1 cellular context compared by ENCODE assay signal in the genomic region with DNA sequence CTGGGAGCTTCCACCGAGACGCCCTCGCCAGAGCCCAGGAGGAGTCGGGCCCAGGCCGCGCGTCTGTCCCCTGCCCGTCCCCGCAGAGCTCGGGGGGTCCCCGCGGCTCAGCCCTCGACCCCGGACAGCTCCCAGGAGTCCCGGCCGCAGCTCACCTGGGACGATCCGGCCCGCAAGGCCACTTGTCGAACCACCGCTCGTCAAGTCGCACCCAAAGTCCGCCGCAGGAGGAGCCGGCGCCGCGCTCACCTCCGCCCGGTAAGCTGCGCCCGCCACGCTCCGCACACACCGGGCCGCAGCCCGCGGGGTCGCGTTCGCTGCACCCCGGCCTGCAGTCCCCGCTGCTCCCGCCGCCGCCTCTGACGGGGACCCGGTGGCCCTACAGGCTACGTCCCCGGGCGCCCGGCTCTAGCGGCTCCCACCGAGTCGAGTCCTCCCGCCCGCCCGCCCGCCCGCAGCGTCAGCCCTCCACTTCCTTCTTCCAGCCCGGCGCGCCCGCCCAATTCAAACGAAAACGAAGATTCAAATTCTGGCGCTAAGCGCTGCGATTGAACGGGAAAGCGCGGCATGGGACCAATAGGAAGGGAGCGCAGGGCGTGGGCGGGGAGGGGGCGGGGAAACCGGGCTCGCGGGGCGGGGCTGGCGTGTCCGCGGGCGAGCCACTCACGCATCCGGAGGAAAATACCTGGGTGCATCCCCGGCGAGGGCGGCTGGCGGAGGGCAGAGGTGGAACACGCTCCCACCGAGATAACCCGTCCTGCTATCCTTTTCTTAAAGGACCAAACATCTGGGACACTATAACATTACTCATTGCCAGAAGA.
TF ChIP-seq lines count a peak whose summit lies in the region.

A gene with protein sequence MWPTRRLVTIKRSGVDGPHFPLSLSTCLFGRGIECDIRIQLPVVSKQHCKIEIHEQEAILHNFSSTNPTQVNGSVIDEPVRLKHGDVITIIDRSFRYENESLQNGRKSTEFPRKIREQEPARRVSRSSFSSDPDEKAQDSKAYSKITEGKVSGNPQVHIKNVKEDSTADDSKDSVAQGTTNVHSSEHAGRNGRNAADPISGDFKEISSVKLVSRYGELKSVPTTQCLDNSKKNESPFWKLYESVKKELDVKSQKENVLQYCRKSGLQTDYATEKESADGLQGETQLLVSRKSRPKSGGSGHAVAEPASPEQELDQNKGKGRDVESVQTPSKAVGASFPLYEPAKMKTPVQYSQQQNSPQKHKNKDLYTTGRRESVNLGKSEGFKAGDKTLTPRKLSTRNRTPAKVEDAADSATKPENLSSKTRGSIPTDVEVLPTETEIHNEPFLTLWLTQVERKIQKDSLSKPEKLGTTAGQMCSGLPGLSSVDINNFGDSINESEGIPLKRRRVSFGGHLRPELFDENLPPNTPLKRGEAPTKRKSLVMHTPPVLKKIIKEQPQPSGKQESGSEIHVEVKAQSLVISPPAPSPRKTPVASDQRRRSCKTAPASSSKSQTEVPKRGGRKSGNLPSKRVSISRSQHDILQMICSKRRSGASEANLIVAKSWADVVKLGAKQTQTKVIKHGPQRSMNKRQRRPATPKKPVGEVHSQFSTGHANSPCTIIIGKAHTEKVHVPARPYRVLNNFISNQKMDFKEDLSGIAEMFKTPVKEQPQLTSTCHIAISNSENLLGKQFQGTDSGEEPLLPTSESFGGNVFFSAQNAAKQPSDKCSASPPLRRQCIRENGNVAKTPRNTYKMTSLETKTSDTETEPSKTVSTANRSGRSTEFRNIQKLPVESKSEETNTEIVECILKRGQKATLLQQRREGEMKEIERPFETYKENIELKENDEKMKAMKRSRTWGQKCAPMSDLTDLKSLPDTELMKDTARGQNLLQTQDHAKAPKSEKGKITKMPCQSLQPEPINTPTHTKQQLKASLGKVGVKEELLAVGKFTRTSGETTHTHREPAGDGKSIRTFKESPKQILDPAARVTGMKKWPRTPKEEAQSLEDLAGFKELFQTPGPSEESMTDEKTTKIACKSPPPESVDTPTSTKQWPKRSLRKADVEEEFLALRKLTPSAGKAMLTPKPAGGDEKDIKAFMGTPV (N-terminal part only) (minus strand): TSS at position 480 of the 821 bp plus-strand sequence. CDS start 756 bp downstream, outside the sequence.

TF ChIP-seq in HEK293, 187 proteins besides CTCF, POLR2A, EP300 and RAD21 (continued from another document and continues in another):
- TF ChIP-seq, protein P1, sequence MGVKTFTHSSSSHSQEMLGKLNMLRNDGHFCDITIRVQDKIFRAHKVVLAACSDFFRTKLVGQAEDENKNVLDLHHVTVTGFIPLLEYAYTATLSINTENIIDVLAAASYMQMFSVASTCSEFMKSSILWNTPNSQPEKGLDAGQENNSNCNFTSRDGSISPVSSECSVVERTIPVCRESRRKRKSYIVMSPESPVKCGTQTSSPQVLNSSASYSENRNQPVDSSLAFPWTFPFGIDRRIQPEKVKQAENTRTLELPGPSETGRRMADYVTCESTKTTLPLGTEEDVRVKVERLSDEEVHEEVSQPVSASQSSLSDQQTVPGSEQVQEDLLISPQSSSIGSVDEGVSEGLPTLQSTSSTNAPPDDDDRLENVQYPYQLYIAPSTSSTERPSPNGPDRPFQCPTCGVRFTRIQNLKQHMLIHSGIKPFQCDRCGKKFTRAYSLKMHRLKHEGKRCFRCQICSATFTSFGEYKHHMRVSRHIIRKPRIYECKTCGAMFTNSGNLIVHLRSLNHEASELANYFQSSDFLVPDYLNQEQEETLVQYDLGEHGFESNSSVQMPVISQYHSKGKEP (tag by site-specific recombination; IDR thresholded peaks at IDR 0.05): no peak
- TF ChIP-seq ZNF555 (tag by site-specific recombination; conservative IDR thresholded peaks at IDR 0.05) (no peak), ZNF174 (tag by site-specific recombination; IDR thresholded peaks at IDR 0.05) (no peak), ZNF501 (tag by site-specific recombination; IDR thresholded peaks at IDR 0.05) (no peak), REPIN1 (tag by site-specific recombination; IDR thresholded peaks at IDR 0.05; ENCODE audit: low read depth) (no peak), IKZF3 (tag by site-specific recombination; IDR thresholded peaks at IDR 0.05) (no peak), HOXD13 (CRISPR knock-in tag; IDR thresholded peaks at IDR 0.05; ENCODE audit: borderline replicate concordance) (no peak), TCF7L2 (IDR thresholded peaks at IDR 0.05; ENCODE audit: borderline replicate concordance, low read depth, low read length) (no peak), ZNF114 (tag by site-specific recombination; IDR thresholded peaks at IDR 0.05) (no peak), ZBTB8A (tag by site-specific recombination; IDR thresholded peaks at IDR 0.05) (peak; percentile 100), ZNF837 (tag by site-specific recombination; IDR thresholded peaks at IDR 0.05) (no peak), ZNF366 (tag by site-specific recombination; conservative IDR thresholded peaks at IDR 0.05) (no peak; the same call in 1 of the 2 replicates), KLF9 (tag by site-specific recombination; IDR thresholded peaks at IDR 0.05; ENCODE audit: low read depth) (peak; percentile 71), SETDB1 (IDR thresholded peaks at IDR 0.05; ENCODE audit: insufficient read length, low read length) (no peak), ZNF549 (tag by site-specific recombination; IDR thresholded peaks at IDR 0.05) (no peak), ZFP41 (tag by site-specific recombination; IDR thresholded peaks at IDR 0.05; ENCODE audit: borderline replicate concordance) (no peak), ZFP69B (tag by site-specific recombination; IDR thresholded peaks at IDR 0.05) (no peak), ZNF433 (tag by site-specific recombination; IDR thresholded peaks at IDR 0.05; ENCODE audit: low read depth) (no peak), ZNF624 (tag by site-specific recombination; IDR thresholded peaks at IDR 0.05) (no peak), ZNF621 (tag by site-specific recombination; IDR thresholded peaks at IDR 0.05) (no peak)
- TF ChIP-seq, protein P2, sequence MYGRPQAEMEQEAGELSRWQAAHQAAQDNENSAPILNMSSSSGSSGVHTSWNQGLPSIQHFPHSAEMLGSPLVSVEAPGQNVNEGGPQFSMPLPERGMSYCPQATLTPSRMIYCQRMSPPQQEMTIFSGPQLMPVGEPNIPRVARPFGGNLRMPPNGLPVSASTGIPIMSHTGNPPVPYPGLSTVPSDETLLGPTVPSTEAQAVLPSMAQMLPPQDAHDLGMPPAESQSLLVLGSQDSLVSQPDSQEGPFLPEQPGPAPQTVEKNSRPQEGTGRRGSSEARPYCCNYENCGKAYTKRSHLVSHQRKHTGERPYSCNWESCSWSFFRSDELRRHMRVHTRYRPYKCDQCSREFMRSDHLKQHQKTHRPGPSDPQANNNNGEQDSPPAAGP (tag by site-specific recombination; IDR thresholded peaks at IDR 0.05): 0 out of 2 replicates have a peak, but pooled peaks have one; percentile 20
- TF ChIP-seq, protein P3, sequence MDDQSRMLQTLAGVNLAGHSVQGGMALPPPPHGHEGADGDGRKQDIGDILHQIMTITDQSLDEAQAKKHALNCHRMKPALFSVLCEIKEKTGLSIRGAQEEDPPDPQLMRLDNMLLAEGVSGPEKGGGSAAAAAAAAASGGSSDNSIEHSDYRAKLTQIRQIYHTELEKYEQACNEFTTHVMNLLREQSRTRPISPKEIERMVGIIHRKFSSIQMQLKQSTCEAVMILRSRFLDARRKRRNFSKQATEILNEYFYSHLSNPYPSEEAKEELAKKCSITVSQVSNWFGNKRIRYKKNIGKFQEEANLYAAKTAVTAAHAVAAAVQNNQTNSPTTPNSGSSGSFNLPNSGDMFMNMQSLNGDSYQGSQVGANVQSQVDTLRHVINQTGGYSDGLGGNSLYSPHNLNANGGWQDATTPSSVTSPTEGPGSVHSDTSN (CRISPR knock-in tag; IDR thresholded peaks at IDR 0.05): peak; percentile 85
- TF ChIP-seq, protein P4, sequence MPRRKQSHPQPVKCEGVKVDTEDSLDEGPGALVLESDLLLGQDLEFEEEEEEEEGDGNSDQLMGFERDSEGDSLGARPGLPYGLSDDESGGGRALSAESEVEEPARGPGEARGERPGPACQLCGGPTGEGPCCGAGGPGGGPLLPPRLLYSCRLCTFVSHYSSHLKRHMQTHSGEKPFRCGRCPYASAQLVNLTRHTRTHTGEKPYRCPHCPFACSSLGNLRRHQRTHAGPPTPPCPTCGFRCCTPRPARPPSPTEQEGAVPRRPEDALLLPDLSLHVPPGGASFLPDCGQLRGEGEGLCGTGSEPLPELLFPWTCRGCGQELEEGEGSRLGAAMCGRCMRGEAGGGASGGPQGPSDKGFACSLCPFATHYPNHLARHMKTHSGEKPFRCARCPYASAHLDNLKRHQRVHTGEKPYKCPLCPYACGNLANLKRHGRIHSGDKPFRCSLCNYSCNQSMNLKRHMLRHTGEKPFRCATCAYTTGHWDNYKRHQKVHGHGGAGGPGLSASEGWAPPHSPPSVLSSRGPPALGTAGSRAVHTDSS (tag by site-specific recombination; IDR thresholded peaks at IDR 0.05): no peak
- TF ChIP-seq, protein P5, sequence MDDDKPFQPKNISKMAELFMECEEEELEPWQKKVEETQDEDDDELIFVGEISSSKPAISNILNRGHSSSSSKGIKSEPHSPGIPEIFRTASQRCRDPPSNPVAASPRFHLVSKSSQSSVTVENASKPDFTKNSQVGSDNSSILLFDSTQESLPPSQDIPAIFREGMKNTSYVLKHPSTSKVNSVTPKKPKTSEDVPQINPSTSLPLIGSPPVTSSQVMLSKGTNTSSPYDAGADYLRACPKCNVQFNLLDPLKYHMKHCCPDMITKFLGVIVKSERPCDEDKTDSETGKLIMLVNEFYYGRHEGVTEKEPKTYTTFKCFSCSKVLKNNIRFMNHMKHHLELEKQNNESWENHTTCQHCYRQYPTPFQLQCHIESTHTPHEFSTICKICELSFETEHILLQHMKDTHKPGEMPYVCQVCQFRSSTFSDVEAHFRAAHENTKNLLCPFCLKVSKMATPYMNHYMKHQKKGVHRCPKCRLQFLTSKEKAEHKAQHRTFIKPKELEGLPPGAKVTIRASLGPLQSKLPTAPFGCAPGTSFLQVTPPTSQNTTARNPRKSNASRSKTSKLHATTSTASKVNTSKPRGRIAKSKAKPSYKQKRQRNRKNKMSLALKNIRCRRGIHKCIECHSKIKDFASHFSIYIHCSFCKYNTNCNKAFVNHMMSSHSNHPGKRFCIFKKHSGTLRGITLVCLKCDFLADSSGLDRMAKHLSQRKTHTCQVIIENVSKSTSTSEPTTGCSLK (tag by site-specific recombination; IDR thresholded peaks at IDR 0.05): no peak
- TF ChIP-seq, protein P6, sequence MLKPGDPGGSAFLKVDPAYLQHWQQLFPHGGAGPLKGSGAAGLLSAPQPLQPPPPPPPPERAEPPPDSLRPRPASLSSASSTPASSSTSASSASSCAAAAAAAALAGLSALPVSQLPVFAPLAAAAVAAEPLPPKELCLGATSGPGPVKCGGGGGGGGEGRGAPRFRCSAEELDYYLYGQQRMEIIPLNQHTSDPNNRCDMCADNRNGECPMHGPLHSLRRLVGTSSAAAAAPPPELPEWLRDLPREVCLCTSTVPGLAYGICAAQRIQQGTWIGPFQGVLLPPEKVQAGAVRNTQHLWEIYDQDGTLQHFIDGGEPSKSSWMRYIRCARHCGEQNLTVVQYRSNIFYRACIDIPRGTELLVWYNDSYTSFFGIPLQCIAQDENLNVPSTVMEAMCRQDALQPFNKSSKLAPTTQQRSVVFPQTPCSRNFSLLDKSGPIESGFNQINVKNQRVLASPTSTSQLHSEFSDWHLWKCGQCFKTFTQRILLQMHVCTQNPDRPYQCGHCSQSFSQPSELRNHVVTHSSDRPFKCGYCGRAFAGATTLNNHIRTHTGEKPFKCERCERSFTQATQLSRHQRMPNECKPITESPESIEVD (tag by site-specific recombination; IDR thresholded peaks at IDR 0.05): no peak
- TF ChIP-seq, protein P7, sequence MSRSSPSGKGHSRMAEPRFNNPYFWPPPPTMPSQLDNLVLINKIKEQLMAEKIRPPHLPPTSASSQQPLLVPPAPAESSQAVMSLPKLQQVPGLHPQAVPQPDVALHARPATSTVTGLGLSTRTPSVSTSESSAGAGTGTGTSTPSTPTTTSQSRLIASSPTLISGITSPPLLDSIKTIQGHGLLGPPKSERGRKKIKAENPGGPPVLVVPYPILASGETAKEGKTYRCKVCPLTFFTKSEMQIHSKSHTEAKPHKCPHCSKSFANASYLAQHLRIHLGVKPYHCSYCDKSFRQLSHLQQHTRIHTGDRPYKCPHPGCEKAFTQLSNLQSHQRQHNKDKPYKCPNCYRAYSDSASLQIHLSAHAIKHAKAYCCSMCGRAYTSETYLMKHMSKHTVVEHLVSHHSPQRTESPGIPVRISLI (tag by site-specific recombination; IDR thresholded peaks at IDR 0.05): no peak
- TF ChIP-seq, protein P8, sequence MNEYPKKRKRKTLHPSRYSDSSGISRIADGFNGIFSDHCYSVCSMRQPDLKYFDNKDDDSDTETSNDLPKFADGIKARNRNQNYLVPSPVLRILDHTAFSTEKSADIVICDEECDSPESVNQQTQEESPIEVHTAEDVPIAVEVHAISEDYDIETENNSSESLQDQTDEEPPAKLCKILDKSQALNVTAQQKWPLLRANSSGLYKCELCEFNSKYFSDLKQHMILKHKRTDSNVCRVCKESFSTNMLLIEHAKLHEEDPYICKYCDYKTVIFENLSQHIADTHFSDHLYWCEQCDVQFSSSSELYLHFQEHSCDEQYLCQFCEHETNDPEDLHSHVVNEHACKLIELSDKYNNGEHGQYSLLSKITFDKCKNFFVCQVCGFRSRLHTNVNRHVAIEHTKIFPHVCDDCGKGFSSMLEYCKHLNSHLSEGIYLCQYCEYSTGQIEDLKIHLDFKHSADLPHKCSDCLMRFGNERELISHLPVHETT (tag by site-specific recombination; IDR thresholded peaks at IDR 0.05): 0 out of 2 replicates have a peak, but pooled peaks have one; percentile 19
- TF ChIP-seq, protein P9, sequence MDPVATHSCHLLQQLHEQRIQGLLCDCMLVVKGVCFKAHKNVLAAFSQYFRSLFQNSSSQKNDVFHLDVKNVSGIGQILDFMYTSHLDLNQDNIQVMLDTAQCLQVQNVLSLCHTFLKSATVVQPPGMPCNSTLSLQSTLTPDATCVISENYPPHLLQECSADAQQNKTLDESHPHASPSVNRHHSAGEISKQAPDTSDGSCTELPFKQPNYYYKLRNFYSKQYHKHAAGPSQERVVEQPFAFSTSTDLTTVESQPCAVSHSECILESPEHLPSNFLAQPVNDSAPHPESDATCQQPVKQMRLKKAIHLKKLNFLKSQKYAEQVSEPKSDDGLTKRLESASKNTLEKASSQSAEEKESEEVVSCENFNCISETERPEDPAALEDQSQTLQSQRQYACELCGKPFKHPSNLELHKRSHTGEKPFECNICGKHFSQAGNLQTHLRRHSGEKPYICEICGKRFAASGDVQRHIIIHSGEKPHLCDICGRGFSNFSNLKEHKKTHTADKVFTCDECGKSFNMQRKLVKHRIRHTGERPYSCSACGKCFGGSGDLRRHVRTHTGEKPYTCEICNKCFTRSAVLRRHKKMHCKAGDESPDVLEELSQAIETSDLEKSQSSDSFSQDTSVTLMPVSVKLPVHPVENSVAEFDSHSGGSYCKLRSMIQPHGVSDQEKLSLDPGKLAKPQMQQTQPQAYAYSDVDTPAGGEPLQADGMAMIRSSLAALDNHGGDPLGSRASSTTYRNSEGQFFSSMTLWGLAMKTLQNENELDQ (tag by site-specific recombination; IDR thresholded peaks at IDR 0.05; ENCODE audit: low read depth): no peak
